Comparison of ENCODE assay signal across 8 cellular contexts in the genomic region with DNA sequence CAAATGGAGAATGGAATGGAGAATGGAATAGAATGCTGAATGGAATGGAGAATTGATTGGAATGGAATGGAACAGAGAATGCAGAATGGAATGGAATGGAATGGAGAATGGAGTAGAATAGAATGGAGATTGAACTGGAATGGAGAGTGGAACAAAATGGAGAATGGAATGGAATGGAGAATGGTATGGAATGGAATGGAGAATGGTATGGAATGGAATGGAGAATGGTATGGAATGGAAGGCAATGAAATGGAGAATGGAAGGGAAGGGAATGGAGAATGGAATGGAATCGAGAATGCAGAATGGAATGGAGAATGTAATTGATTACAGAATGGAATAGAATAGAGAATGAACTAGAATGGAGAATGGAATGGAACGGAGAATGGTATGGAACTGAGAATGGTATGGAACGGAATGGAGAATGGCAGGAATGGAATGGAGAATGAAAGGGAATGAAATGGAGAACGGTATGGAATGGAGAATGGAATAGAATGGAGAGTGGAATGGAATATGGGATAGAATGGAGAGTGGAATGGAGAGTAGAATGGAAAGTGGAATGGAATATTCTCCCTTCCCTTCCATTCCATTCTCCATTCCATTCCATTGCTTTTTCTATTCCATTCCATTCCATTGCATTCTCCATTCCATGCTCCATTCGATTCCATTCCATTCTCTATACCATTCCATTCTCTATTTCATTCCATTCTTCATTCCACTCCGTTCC.
"Had no signal": no experiment of that assay in that cellular context is flagged by ENCODE, and none has a peak within 500 bp of the region (broad histone marks: within the 10 kb centered on the region; RNA-seq: fewer than 3 reads in every experiment).

No MANE protein-coding gene starts in this region.

- FAIRE-seq: HepG2, K562 had no signal

- H3K4me1 ChIP-seq: HAP-1 had no signal

- H3K4me2 ChIP-seq: GM23338 had no signal

- H3K4me3 ChIP-seq: GM23338, HAP-1, K562 had no signal

- DNase-seq: H7, KG1 had no signal

- H2AFZ ChIP-seq: GM23338 had no signal

- H3K9me3 ChIP-seq: HAP-1 had no signal

- ATAC-seq: GM23338, HCT116, HepG2, K562 had no signal

- H3K36me3 ChIP-seq: HAP-1 had no signal

- H3K27ac ChIP-seq: HL-60 had no signal
